Comparison of ENCODE assay signal across 8 cellular contexts in the genomic region with DNA sequence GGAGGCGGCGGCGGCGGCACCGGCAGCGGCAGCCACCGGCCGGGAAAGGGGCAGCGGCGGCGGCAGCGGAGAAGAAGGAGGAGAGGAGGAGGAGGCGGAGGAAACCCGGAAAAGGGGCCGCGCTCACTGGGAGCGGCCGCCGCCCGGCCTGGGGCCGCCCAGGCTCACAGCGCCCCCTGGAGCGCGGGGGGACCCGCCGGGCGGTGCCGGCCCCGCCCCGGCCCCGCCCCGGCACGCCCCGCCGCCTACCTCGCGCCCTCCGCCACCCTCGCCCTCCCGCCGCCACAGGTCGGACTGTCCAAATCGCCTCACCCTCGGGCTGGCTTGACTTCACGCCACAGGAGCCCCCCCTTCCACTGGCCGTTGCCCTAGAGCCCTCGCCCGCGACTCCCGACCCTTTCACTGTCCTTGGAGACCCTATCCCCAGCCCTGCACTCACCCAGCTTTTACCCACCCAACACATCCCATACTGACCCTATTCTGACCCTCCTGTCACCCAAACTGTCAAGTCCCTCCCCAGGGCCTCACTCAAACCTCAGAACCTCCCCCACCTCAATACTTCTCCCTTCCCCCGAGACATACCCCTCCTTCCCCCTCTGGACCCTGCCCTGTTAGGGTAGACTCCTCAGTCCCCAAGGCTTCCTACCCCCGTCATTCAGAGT. TPM values are rescaled to one million over a fixed set of nuclear protein-coding genes. Genes with fewer than 3 reads are reported as not detected.
DNase-seq lines count a peak whose midpoint lies in the region; ATAC-seq and TF ChIP-seq lines count a peak whose summit lies in the region.

A gene (minus strand): TSS at position 85 of the 662 bp plus-strand sequence. CDS start 370 bp downstream, outside the sequence.

- no peaks in the 10 kb centered on the region for H3K9me3 Mint-ChIP-seq in activated CD4-positive, alpha-beta memory T cell treated with anti-CD3 and anti-CD28 coated beads for 36 hours

- peak within 1 kb of the TSS; percentile 89 for H3K4me3 ChIP-seq in AG04450 (ENCODE audit: low read depth, low read length)
- peak within 1 kb of the TSS; percentile 51 to 88 (median 75) for H3K4me3 ChIP-seq in dorsolateral prefrontal cortex
- H3K4me3 ChIP-seq in lower leg skin (ENCODE audit: low read depth, poor library complexity, severe bottlenecking) = peak within 1 kb of the TSS; percentile 43

- peak; percentile 10 for DNase-seq in AG04450 (ENCODE audit: low read depth, low spot score)
- peak; percentile 17 for DNase-seq in NCI-H510A treated with DMSO at 0.1 percent for 48 hours (lab: John Stamatoyannopoulos, UW)
- peak; percentile 76 for DNase-seq in activated CD4-positive, alpha-beta memory T cell treated with anti-CD3 and anti-CD28 coated beads for 36 hours
- DNase-seq in dorsolateral prefrontal cortex = peak; percentile 30 to 76 (median 56)
- DNase-seq in lower leg skin (ENCODE audit: low spot score in 2 of 2) = peak; percentile 47 to 91
- peak; percentile 63 to 68 for DNase-seq in stimulated activated CD4-positive, alpha-beta T cell treated with anti-CD3 and anti-CD28 coated beads, Interleukin-4, amount 100 ng/mL, for 48 hours (ENCODE audit: low read depth in 2 of 2)

- CTCF ChIA-PET in AG04450 (lab: Charles Lee) = interaction anchor here (0.5 to 1.2 kb wide), 2 partner anchors 297 to 422 kb away, joined by 3 read pairs; no protein-coding TSS in a partner anchor
- CTCF ChIA-PET in activated CD4-positive, alpha-beta memory T cell treated with anti-CD3 and anti-CD28 coated beads for 36 hours (lab: Charles Lee) = interaction anchor here (0.8 to 0.9 kb wide), 3 partner anchors 8 to 101 kb away, joined by 3 to 4 read pairs (median 4); no protein-coding TSS in a partner anchor

- TF ChIP-seq CTCF in AG04450 (IDR thresholded peaks at IDR 0.05; ENCODE audit: low read depth, low read length) = peak; percentile 32; the same call in 1 of the 2 replicates
- peak in 31 of 56 donors; percentile 13 to 60 (median 28) for TF ChIP-seq CTCF in dorsolateral prefrontal cortex (IDR thresholded peaks at IDR 0.05 in 54 of 56, conservative IDR thresholded peaks at IDR 0.05 in 2 of 56; ENCODE audit: low read depth in 1 of 56, partially characterized antibody in 56 of 56)
- TF ChIP-seq CTCF in lower leg skin (IDR thresholded peaks at IDR 0.05) = no peak

- no peak within 1 kb of the TSS for H3K27ac ChIP-seq in AG04450 (ENCODE audit: low read depth, low read length)
- peak within 1 kb of the TSS in 5 of 59 donors; percentile 63 to 85 (median 71) for H3K27ac ChIP-seq in dorsolateral prefrontal cortex

- H3K4me3 Mint-ChIP-seq in activated CD4-positive, alpha-beta memory T cell treated with anti-CD3 and anti-CD28 coated beads for 36 hours = peak within 1 kb of the TSS; percentile 89

- POLR2A ChIA-PET in AG04450 (lab: Yijun Ruan, JAX) = no interaction called here
- POLR2A ChIA-PET in activated CD4-positive, alpha-beta memory T cell treated with anti-CD3 and anti-CD28 coated beads for 36 hours (lab: Charles Lee) = no interaction called here

- ATAC-seq in GM18868 (IDR thresholded peaks at IDR 0.05; ENCODE audit: unreplicated experiment) (peak; percentile 96), HG03108 (IDR thresholded peaks at IDR 0.05; ENCODE audit: unreplicated experiment) (peak; percentile 82)

- H3K27ac Mint-ChIP-seq in activated CD4-positive, alpha-beta memory T cell treated with anti-CD3 and anti-CD28 coated beads for 36 hours = peak within 1 kb of the TSS; percentile 54

- peaks cover 8% of the 10 kb centered on the region for H3K27me3 Mint-ChIP-seq in activated CD4-positive, alpha-beta memory T cell treated with anti-CD3 and anti-CD28 coated beads for 36 hours

- H3K27me3 ChIP-seq in AG04450 (ENCODE audit: control insufficient read depth, insufficient read depth, low read length) = peaks cover 16% of the 10 kb centered on the region
- peaks cover 0 to 3% (median 0%) of the 10 kb centered on the region in 45 donors for H3K27me3 ChIP-seq in dorsolateral prefrontal cortex

- WGBS in lower leg skin, 2 donors = 3 to 8% methylated on average over 20 to 48 of the region's 52 CpGs

- no peak for TF ChIP-seq POLR2A in lower leg skin (IDR thresholded peaks at IDR 0.05)

- no peaks in the 10 kb centered on the region for H3K9me3 ChIP-seq in AG04450 (ENCODE audit: control insufficient read depth, insufficient read depth, low read length)

- H3K4me1 Mint-ChIP-seq in activated CD4-positive, alpha-beta memory T cell treated with anti-CD3 and anti-CD28 coated beads for 36 hours (ENCODE audit: low read depth) = peaks cover 33% of the 10 kb centered on the region

- H3K36me3 Mint-ChIP-seq in activated CD4-positive, alpha-beta memory T cell treated with anti-CD3 and anti-CD28 coated beads for 36 hours = peaks cover 22% of the 10 kb centered on the region

- intact Hi-C loops in activated CD4-positive, alpha-beta memory T cell treated with anti-CD3 and anti-CD28 coated beads for 36 hours (cut with micrococcal nuclease) = loop anchor here (2.0 to 10.0 kb wide), 3 partner anchors 39 to 173 kb away; a partner anchor contains a TSS
- intact Hi-C loops in dorsolateral prefrontal cortex (cut with DNase I) (loop anchor here (5.0 to 10.0 kb wide), 3 partner anchors 71 to 287 kb away; a partner anchor contains a TSS), lower leg skin (cut with DNase I; ENCODE audit: low total_unique reads) (no loop called here)

RNA-seq across cellular contexts. Expression of the gene that starts here (rescaled TPM):
- 43.8 and 48.8 TPM in 2 replicates for polyA plus RNA-seq in AG04450 (2011; rRNA removed)
- polyA minus RNA-seq in AG04450 (2011; rRNA and poly(A)+ RNA removed) = 73.4 and 91.1 TPM in 2 replicates
- 10 to 100 TPM; 76.9 to 82.0 TPM for total RNA-seq in activated CD4-positive, alpha-beta memory T cell treated with anti-CD3 and anti-CD28 coated beads for 36 hours
- total RNA-seq in dorsolateral prefrontal cortex (10 to 100 TPM; 39.0 to 73.3 (median 54.9) TPM), lower leg skin (100 to 1,000 TPM; 112 to 159 (median 141) TPM)

Comparison
In these comparisons a context has a peak if more than half of its experiments do, and no peak if none do; other contexts are left out.
1. DNase-seq: peak in every context shown above with its lines; median percentile 76 in activated CD4-positive, alpha-beta memory T cell treated with anti-CD3 and anti-CD28 coated beads for 36 hours; 69 in lower leg skin; 66 in stimulated activated CD4-positive, alpha-beta T cell treated with anti-CD3 and anti-CD28 coated beads, Interleukin-4, amount 100 ng/mL, for 48 hours; 56 in dorsolateral prefrontal cortex; 17 in NCI-H510A treated with DMSO at 0.1 percent for 48 hours; 10 in AG04450.
2. CTCF ChIP-seq: peak in AG04450 (single experiment) and dorsolateral prefrontal cortex (31 of 56); none in lower leg skin (0 of 3).
3. Peak in every context shown above with its lines, with median percentiles within 50 percentile points of each other: H3K4me3 ChIP-seq.